ENCODE assay signal across 1 cellular context in genomic region chr11:128488471-128488870, GRCh38.
A peak's percentile ranks its signal among the peaks of the same experiment; 100 is the strongest.
TF ChIP-seq lines count a peak whose summit lies in the region.

No MANE protein-coding gene starts in this region.

TF ChIP-seq in IMR-90, 13 proteins besides CTCF, POLR2A, EP300 and RAD21 (continued from another document):
- TF ChIP-seq USF2 (IDR thresholded peaks at IDR 0.05; ENCODE audit: low read depth, low read length) (no peak), ELK1 (IDR thresholded peaks at IDR 0.05; ENCODE audit: borderline replicate concordance, low read depth, low read length) (no peak), CEBPB (IDR thresholded peaks at IDR 0.05; ENCODE audit: low read depth, low read length) (peak; percentile 99)
